Comparison of ENCODE assay signal across 1 cellular context in the genomic region with DNA sequence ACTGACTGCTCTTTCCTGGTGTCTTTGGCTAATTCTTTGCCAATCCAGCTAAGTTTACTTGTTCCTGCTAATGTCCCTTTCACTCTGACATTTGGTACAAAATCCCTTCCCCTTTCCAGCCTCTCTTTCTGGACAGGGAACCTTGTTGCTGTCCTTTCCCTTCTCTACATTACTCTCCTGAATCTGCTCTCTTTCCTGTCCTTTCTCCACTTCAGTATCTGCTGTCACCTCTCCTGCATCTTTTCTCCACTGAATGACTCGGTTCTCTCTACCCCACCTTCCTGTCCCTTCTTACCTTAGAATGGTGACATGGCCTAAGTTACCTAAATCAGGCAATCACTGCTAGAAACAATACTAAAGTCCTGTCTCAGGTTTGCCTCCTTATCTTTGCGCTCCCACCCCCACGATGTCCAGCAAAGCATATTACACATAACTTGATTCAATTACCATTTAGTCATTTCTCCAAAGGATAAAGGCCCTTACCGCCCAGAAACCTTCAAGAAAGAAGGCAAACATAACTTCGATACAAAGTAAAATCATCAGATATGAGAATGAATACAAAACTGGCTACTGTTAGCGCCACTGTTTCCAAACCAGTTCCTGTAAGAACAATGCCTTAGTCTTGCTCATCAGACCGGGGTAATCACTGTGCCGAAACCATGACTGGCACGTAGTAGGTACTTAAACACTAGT.
TF ChIP-seq lines count a peak whose summit lies in the region.

No MANE protein-coding gene starts in this region.

TF ChIP-seq in liver, 16 proteins besides CTCF, POLR2A, EP300 and RAD21 (continued from another document):
- TF ChIP-seq, protein P1, sequence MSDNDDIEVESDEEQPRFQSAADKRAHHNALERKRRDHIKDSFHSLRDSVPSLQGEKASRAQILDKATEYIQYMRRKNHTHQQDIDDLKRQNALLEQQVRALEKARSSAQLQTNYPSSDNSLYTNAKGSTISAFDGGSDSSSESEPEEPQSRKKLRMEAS (IDR thresholded peaks at IDR 0.05) = no peak
- no peak for TF ChIP-seq GABPA (IDR thresholded peaks at IDR 0.05 in 1 of 2, conservative IDR thresholded peaks at IDR 0.05 in 1 of 2)
- TF ChIP-seq TAF1 (conservative IDR thresholded peaks at IDR 0.05) = no peak
- no peak for TF ChIP-seq HNF4G (IDR thresholded peaks at IDR 0.05)
- TF ChIP-seq, protein P2, sequence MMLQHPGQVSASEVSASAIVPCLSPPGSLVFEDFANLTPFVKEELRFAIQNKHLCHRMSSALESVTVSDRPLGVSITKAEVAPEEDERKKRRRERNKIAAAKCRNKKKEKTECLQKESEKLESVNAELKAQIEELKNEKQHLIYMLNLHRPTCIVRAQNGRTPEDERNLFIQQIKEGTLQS (IDR thresholded peaks at IDR 0.05) = no peak
- no peak for TF ChIP-seq SP1 (IDR thresholded peaks at IDR 0.05)
TF ChIP-seq in liver: peak in this region for 0.
